In genomic region chr3:42501321-42501680, GRCh38 we compare ENCODE assay signal across 8 cellular contexts. TPM values are rescaled to one million over a fixed set of nuclear protein-coding genes. Genes with fewer than 3 reads are reported as not detected.
A peak's percentile ranks its signal among the peaks of the same experiment; 100 is the strongest.
DNase-seq lines count a peak whose midpoint lies in the region; ATAC-seq and TF ChIP-seq lines count a peak whose summit lies in the region.

No MANE protein-coding gene starts in this region.

- peaks cover 56% of the 10 kb centered on the region for H3K27me3 Mint-ChIP-seq in CD4-positive, CD25-positive, alpha-beta regulatory T cell
- H3K27me3 Mint-ChIP-seq in naive thymus-derived CD8-positive, alpha-beta T cell: peaks cover 2 to 48% (median 17%) of the 10 kb centered on the region in 5 donors

- POLR2A ChIA-PET in naive thymus-derived CD8-positive, alpha-beta T cell (lab: Charles Lee): interaction anchor here (1.4 to 6.3 kb wide), 12 partner anchors 16 to 156 kb away, joined by 5 to 89 read pairs (median 9); partner anchors contain the start of genes NKTR and SS18L2
- POLR2A ChIA-PET in RWPE1 (lab: Yijun Ruan, JAX; ENCODE audit: low non-redundant PET): no interaction called here

- no peaks in the 10 kb centered on the region for H3K9me3 ChIP-seq in CD4-positive, CD25-positive, alpha-beta regulatory T cell (ENCODE audit: control insufficient read depth in 2 of 2, low read length in 2 of 2)

- no peak for DNase-seq in CD4-positive, CD25-positive, alpha-beta regulatory T cell
- DNase-seq in Kasumi-1 (lab: John Stamatoyannopoulos, UW): peak; percentile 31 to 55
- peak; percentile 59 for DNase-seq in cerebellum (ENCODE audit: low spot score)
- DNase-seq in naive thymus-derived CD8-positive, alpha-beta T cell: peak in 2 of 10 donors; percentile 5 to 63
- DNase-seq in HCEC 1CT: no peak
- DNase-seq in RWPE1 (ENCODE audit: low spot score): no peak

- no peaks in the 10 kb centered on the region for H3K36me3 ChIP-seq in CD4-positive, CD25-positive, alpha-beta regulatory T cell (ENCODE audit: control insufficient read depth, insufficient read depth, low read length)

- peaks cover 0 to 44% (median 20%) of the 10 kb centered on the region in 4 donors for H3K4me1 Mint-ChIP-seq in CD4-positive, CD25-positive, alpha-beta regulatory T cell
- H3K4me1 Mint-ChIP-seq in naive thymus-derived CD8-positive, alpha-beta T cell: peaks cover 23 to 56% (median 40%) of the 10 kb centered on the region in 4 donors

- no peak overlapping the region for H3K27ac ChIP-seq in CD4-positive, CD25-positive, alpha-beta regulatory T cell (ENCODE audit: insufficient read depth, low read length, poor library complexity, severe bottlenecking)
- no peak overlapping the region for H3K27ac ChIP-seq in RWPE1

- no peak for ATAC-seq in CD4-positive, CD25-positive, alpha-beta regulatory T cell (ENCODE audit: low read depth in 2 of 2)
- no peak for ATAC-seq in naive thymus-derived CD8-positive, alpha-beta T cell
- no peak for ATAC-seq in GM18519 (IDR thresholded peaks at IDR 0.05; ENCODE audit: low FRiP score, unreplicated experiment)
- no peak for ATAC-seq in GM18870 (IDR thresholded peaks at IDR 0.05; ENCODE audit: unreplicated experiment)

- CTCF ChIA-PET in RWPE1 (lab: Yijun Ruan, JAX): interaction anchor here (0.6 to 1.9 kb wide), 9 partner anchors 9 to 1185 kb away, joined by 3 to 8 read pairs (median 4); no protein-coding TSS in a partner anchor

- peak overlapping the region; percentile 75 for H3K4me3 ChIP-seq in CD4-positive, CD25-positive, alpha-beta regulatory T cell (ENCODE audit: low read depth, low read length)

- TF ChIP-seq CTCF in RWPE1 (conservative IDR thresholded peaks at IDR 0.05; ENCODE audit: low read depth): no peak

- H3K4me1 ChIP-seq in CD4-positive, CD25-positive, alpha-beta regulatory T cell (ENCODE audit: control insufficient read depth, insufficient read depth, low read length, poor library complexity, severe bottlenecking): peaks cover 17% of the 10 kb centered on the region

- H3K27me3 ChIP-seq in CD4-positive, CD25-positive, alpha-beta regulatory T cell (ENCODE audit: control insufficient read depth, insufficient read depth, low read length): peaks cover 3% of the 10 kb centered on the region

- peak overlapping the region; percentile 92 to 96 (median 95) for H3K4me3 Mint-ChIP-seq in CD4-positive, CD25-positive, alpha-beta regulatory T cell
- H3K4me3 Mint-ChIP-seq in naive thymus-derived CD8-positive, alpha-beta T cell: peak overlapping the region; percentile 84 to 99 (median 96)

- no peaks in the 10 kb centered on the region for H3K36me3 Mint-ChIP-seq in CD4-positive, CD25-positive, alpha-beta regulatory T cell
- H3K36me3 Mint-ChIP-seq in naive thymus-derived CD8-positive, alpha-beta T cell: no peaks in the 10 kb centered on the region

- H3K9me3 Mint-ChIP-seq in CD4-positive, CD25-positive, alpha-beta regulatory T cell: peaks cover 0 to 1% (median 0%) of the 10 kb centered on the region in 7 donors
- no peaks in the 10 kb centered on the region for H3K9me3 Mint-ChIP-seq in naive thymus-derived CD8-positive, alpha-beta T cell

- H3K27ac Mint-ChIP-seq in CD4-positive, CD25-positive, alpha-beta regulatory T cell: no peak overlapping the region
- H3K27ac Mint-ChIP-seq in naive thymus-derived CD8-positive, alpha-beta T cell: peak overlapping the region in 8 of 10 donors; percentile 5 to 80 (median 44)

RNA-seq across cellular contexts. Expression of gene VIPR1, which starts 1.1 kb away (rescaled TPM):
- 31.2 TPM for total RNA-seq in CD4-positive, CD25-positive, alpha-beta regulatory T cell
- polyA plus RNA-seq in CD4-positive, CD25-positive, alpha-beta regulatory T cell: 10 to 100 TPM in 1 of 4 donors, 1 to 10 TPM in 3; 5.0 to 10.7 (median 8.1) TPM
- total RNA-seq in cerebellum: 2.0 TPM
- 100 to 1,000 TPM; 122 TPM for total RNA-seq in naive thymus-derived CD8-positive, alpha-beta T cell
- 10 to 100 TPM; 16.2 to 40.3 (median 28.8) TPM for polyA plus RNA-seq in naive thymus-derived CD8-positive, alpha-beta T cell

Comparison
In these comparisons a context has a peak if more than half of its experiments do, and no peak if none do; other contexts are left out.
1. DNase-seq: peak in Kasumi-1 (2 of 2) and cerebellum (single experiment); none in CD4-positive, CD25-positive, alpha-beta regulatory T cell (0 of 3), HCEC 1CT (single experiment) and RWPE1 (single experiment).
2. H3K27ac Mint-ChIP-seq: peak in naive thymus-derived CD8-positive, alpha-beta T cell (8 of 10); none in CD4-positive, CD25-positive, alpha-beta regulatory T cell (0 of 3).
3. RNA of gene VIPR1, which starts 1.1 kb away (total RNA-seq): 122 TPM in naive thymus-derived CD8-positive, alpha-beta T cell and 31.2 TPM in CD4-positive, CD25-positive, alpha-beta regulatory T cell (single experiment); 2.0 TPM in cerebellum (single experiment); every median in the first group is over 10 times any median in the second.